ENCODE assay signal across 1 cellular context in genomic region chr7:896346-897075, GRCh38.
TF ChIP-seq lines count a peak whose summit lies in the region.

No MANE protein-coding gene starts in this region.

TF ChIP-seq in GM23338, 12 proteins besides CTCF, POLR2A, EP300 and RAD21 (continued from another document):
- TF ChIP-seq REST (IDR thresholded peaks at IDR 0.05; ENCODE audit: unreplicated experiment), result peak; percentile 50
